In genomic region chr16:10620120-10620519, GRCh38 we compare ENCODE assay signal across 16 cellular contexts. TPM values are rescaled to one million over a fixed set of nuclear protein-coding genes. Genes with fewer than 3 reads are reported as not detected.
A peak's percentile ranks its signal among the peaks of the same experiment; 100 is the strongest.
DNase-seq lines count a peak whose midpoint lies in the region; ATAC-seq and TF ChIP-seq lines count a peak whose summit lies in the region.
"Had no signal": no experiment of that assay in that cellular context is flagged by ENCODE, and none has a peak within 500 bp of the region (broad histone marks: within the 10 kb centered on the region; RNA-seq: fewer than 3 reads in every experiment).

No MANE protein-coding gene starts in this region.

- peak overlapping the region; percentile 59; the same call in 1 of the 2 replicates for H3K4me2 ChIP-seq in OCI-LY3 (ENCODE audit: low read length)

- H3K4me1 Mint-ChIP-seq in Calu3 (ENCODE audit: low read depth, unreplicated experiment) = peaks cover 39% of the 10 kb centered on the region

- TF ChIP-seq CTCF in Calu3 (IDR thresholded peaks at IDR 0.05; ENCODE audit: unreplicated experiment) = no peak
- no peak for TF ChIP-seq CTCF in OCI-LY3 (IDR thresholded peaks at IDR 0.05; ENCODE audit: low read depth, low read length)

- H3K27ac ChIP-seq in OCI-LY3 (ENCODE audit: low read length) (no peak overlapping the region), iPS-20b (ENCODE audit: low read length) (no peak overlapping the region), rectal smooth muscle tissue (ENCODE audit: low read depth, low read length) (no peak overlapping the region)

- no peak overlapping the region for H3K27ac Mint-ChIP-seq in Calu3 (ENCODE audit: unreplicated experiment)
- H3K27ac Mint-ChIP-seq: CD8-positive, alpha-beta T cell had no signal

- DNase-seq in Calu3 (no peak), GDM1 (lab: John Stamatoyannopoulos, UW) (no peak), DMS114 treated with DMSO at 0.1 percent for 48 hours (lab: John Stamatoyannopoulos, UW; ENCODE audit: unreplicated experiment) (no peak)
- DNase-seq in stimulated activated CD4-positive, alpha-beta T cell treated with anti-CD3 and anti-CD28 coated beads, Interleukin-2, amount 100 ng/mL, for 48 hours = no peak
- DNase-seq: CD8-positive, alpha-beta T cell; MG63; NCI-H1105; NCI-H187; NCI-H446; NCI-H748 treated with DMSO at 0.1 percent for 48 hours; SIG-M5 had no signal

- H3K9me3 Mint-ChIP-seq in Calu3 (ENCODE audit: low read depth, unreplicated experiment) = no peaks in the 10 kb centered on the region
- H3K9me3 Mint-ChIP-seq: CD8-positive, alpha-beta T cell had no signal

- H4K20me1 ChIP-seq in OCI-LY3 (ENCODE audit: insufficient read depth, low read length) = no peaks in the 10 kb centered on the region

- H2AFZ ChIP-seq in OCI-LY3 (ENCODE audit: low read depth, low read length) = no peak overlapping the region

- H3K36me3 ChIP-seq in OCI-LY3 (replicated peaks; ENCODE audit: low read depth, low read length) (no peaks in the 10 kb centered on the region), iPS-20b (ENCODE audit: insufficient read depth, low read depth, low read length) (no peaks in the 10 kb centered on the region), rectal smooth muscle tissue (ENCODE audit: control insufficient read depth, insufficient read depth, low read length) (no peaks in the 10 kb centered on the region)
- H3K36me3 ChIP-seq: HAP-1, MG63 had no signal

- H3K4me3 Mint-ChIP-seq in Calu3 (ENCODE audit: low read depth, unreplicated experiment) = peak overlapping the region; percentile 68
- H3K4me3 Mint-ChIP-seq: CD8-positive, alpha-beta T cell had no signal

- no TSS peak for BruUV-seq in Calu3 (replicated peaks; lab: Mats Ljungman, UMichigan)

- no peaks in the 10 kb centered on the region for H3K9me3 ChIP-seq in OCI-LY3 (ENCODE audit: insufficient read depth, low read length)
- no peaks in the 10 kb centered on the region for H3K9me3 ChIP-seq in iPS-20b (ENCODE audit: insufficient read depth, low read depth, low read length)
- H3K9me3 ChIP-seq: HAP-1, MG63 had no signal

- H3K79me2 ChIP-seq in OCI-LY3 (ENCODE audit: low read length) = no peaks in the 10 kb centered on the region

- CTCF ChIA-PET in Calu3 (lab: Charles Lee) = no interaction called here

- intact Hi-C loops in Calu3 (cut with micrococcal nuclease; ENCODE audit: unreplicated experiment) = no loop called here

- H3K4me1 ChIP-seq in OCI-LY3 (ENCODE audit: low read length) = no peaks in the 10 kb centered on the region
- peaks cover 15% of the 10 kb centered on the region for H3K4me1 ChIP-seq in iPS-20b (ENCODE audit: insufficient read depth, low read length)
- H3K4me1 ChIP-seq in rectal smooth muscle tissue (ENCODE audit: control insufficient read depth, insufficient read depth, low read length) = peaks cover 2% of the 10 kb centered on the region

- H3K4me3 ChIP-seq in OCI-LY3 (ENCODE audit: low read length) = 0 out of 2 replicates have a peak overlapping the region, but pooled peaks have one; percentile 61
- peak overlapping the region; percentile 68; the same call in 1 of the 2 replicates for H3K4me3 ChIP-seq in iPS-20b (ENCODE audit: low read length)
- peak overlapping the region; percentile 14 for H3K4me3 ChIP-seq in rectal smooth muscle tissue (ENCODE audit: low read length)
- H3K4me3 ChIP-seq: MG63 had no signal

- H3K9ac ChIP-seq in OCI-LY3 (ENCODE audit: low read length) (no peak overlapping the region), iPS-20b (ENCODE audit: low read depth, low read length) (no peak overlapping the region), rectal smooth muscle tissue (ENCODE audit: low read length) (no peak overlapping the region)

- H3K27me3 ChIP-seq in OCI-LY3 (ENCODE audit: low read depth, low read length) = peaks cover 7% of the 10 kb centered on the region; the same call in 1 of the 2 replicates
- H3K27me3 ChIP-seq in iPS-20b (ENCODE audit: insufficient read depth, low read length) = peaks cover 19% of the 10 kb centered on the region; the same call in 1 of the 2 replicates
- no peaks in the 10 kb centered on the region for H3K27me3 ChIP-seq in rectal smooth muscle tissue (ENCODE audit: control insufficient read depth, insufficient read depth, low read length)
- H3K27me3 ChIP-seq: MG63 had no signal

- ATAC-seq in GM18505 (IDR thresholded peaks at IDR 0.05; ENCODE audit: unreplicated experiment) = no peak
- ATAC-seq: CD8-positive, alpha-beta T cell had no signal

- H3K36me3 Mint-ChIP-seq in Calu3 (ENCODE audit: insufficient read depth, unreplicated experiment) = no peaks in the 10 kb centered on the region
- H3K36me3 Mint-ChIP-seq: CD8-positive, alpha-beta T cell had no signal

- no peak for TF ChIP-seq POLR2A in GM18505 (IDR thresholded peaks at IDR 0.05; ENCODE audit: borderline replicate concordance, extremely low read depth, insufficient read depth, insufficient read length)

- H3K27me3 Mint-ChIP-seq in Calu3 (ENCODE audit: unreplicated experiment) = no peaks in the 10 kb centered on the region

RNA-seq across cellular contexts. Expression of gene EMP2, which starts 39.7 kb away (rescaled TPM):
- total RNA-seq in Calu3 (2022) = 65.9 and 73.9 TPM in 2 replicates
- total RNA-seq: CD8-positive, alpha-beta T cell had no signal

Comparison
In these comparisons a context has a peak if more than half of its experiments do, and no peak if none do; other contexts are left out.
1. H3K4me3 ChIP-seq: peak in every context shown above with its lines; median percentile 68 in iPS-20b; 61 in OCI-LY3; 14 in rectal smooth muscle tissue.